ENCODE assay signal across 1 cellular context in the genomic region with DNA sequence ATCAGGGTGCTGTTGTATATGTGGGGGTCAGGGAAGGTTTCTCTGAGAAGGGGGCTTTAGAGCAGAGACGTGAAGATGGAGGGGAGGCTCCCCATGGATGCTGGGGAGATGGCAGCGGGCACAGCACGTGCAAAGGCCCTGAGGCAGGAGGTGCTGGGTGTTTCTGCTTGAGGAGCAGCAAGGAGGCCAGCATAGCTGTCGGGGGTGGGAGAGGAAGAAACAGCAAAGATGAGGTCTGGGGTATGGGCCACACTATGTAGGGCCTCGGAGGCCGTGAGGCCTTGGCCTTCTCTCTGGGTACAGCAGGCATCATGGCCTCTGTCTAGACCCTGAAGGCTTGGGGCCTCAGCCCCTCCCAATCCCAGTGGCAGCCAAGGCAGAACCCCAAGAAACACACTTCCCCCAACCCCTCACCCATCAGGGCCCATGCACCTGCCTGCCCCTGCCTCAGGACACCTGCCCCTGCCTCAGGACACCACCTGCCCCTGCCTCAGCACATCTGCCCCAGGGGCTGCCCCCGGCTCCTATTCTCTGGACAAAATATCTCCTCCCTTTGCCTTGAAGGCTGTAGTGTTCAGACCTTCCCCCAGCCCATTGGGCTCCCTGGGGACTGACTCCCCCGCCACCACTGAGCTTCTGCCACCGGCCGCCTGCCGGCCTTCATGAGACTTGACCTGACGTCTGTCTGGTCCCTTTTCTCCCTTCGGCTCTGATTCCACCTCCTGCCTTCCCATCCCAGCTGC.
TF ChIP-seq lines count a peak whose summit lies in the region.

No MANE protein-coding gene starts in this region.

TF ChIP-seq in HepG2, 621 proteins besides CTCF, POLR2A, EP300 and RAD21 (continued from another document and continues in another):
- TF ChIP-seq, protein P1, sequence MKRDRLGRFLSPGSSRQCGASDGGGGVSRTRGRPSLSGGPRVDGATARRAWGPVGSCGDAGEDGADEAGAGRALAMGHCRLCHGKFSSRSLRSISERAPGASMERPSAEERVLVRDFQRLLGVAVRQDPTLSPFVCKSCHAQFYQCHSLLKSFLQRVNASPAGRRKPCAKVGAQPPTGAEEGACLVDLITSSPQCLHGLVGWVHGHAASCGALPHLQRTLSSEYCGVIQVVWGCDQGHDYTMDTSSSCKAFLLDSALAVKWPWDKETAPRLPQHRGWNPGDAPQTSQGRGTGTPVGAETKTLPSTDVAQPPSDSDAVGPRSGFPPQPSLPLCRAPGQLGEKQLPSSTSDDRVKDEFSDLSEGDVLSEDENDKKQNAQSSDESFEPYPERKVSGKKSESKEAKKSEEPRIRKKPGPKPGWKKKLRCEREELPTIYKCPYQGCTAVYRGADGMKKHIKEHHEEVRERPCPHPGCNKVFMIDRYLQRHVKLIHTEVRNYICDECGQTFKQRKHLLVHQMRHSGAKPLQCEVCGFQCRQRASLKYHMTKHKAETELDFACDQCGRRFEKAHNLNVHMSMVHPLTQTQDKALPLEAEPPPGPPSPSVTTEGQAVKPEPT (CRISPR knock-in tag; IDR thresholded peaks at IDR 0.05; ENCODE audit: low read depth), result no peak
- TF ChIP-seq, protein P2, sequence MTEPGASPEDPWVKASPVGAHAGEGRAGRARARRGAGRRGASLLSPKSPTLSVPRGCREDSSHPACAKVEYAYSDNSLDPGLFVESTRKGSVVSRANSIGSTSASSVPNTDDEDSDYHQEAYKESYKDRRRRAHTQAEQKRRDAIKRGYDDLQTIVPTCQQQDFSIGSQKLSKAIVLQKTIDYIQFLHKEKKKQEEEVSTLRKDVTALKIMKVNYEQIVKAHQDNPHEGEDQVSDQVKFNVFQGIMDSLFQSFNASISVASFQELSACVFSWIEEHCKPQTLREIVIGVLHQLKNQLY (CRISPR knock-in tag; IDR thresholded peaks at IDR 0.05), result no peak
- TF ChIP-seq EEA1 (CRISPR knock-in tag; IDR thresholded peaks at IDR 0.05; ENCODE audit: borderline replicate concordance) (0 out of 2 replicates have a peak, but pooled peaks have one; percentile 4), ZSCAN20 (CRISPR knock-in tag; IDR thresholded peaks at IDR 0.05; ENCODE audit: borderline replicate concordance) (no peak), MIER3 (CRISPR knock-in tag; IDR thresholded peaks at IDR 0.05; ENCODE audit: borderline replicate concordance) (no peak), ZNF724P (CRISPR knock-in tag; IDR thresholded peaks at IDR 0.05; ENCODE audit: borderline replicate concordance) (0 out of 2 replicates have a peak, but pooled peaks have one; percentile 11), ZNF775 (CRISPR knock-in tag; IDR thresholded peaks at IDR 0.05; ENCODE audit: borderline replicate concordance) (no peak), CBX5 (CRISPR knock-in tag; IDR thresholded peaks at IDR 0.05; ENCODE audit: borderline replicate concordance) (no peak), ZNF326 (CRISPR knock-in tag; IDR thresholded peaks at IDR 0.05; ENCODE audit: borderline replicate concordance) (no peak), ZNF10 (CRISPR knock-in tag; IDR thresholded peaks at IDR 0.05; ENCODE audit: borderline replicate concordance, low read depth) (no peak), ZNF589 (CRISPR knock-in tag; conservative IDR thresholded peaks at IDR 0.05) (no peak), STAG1 (CRISPR knock-in tag; IDR thresholded peaks at IDR 0.05) (0 out of 2 replicates have a peak, but pooled peaks have one; percentile 7), ZBTB42 (CRISPR knock-in tag; IDR thresholded peaks at IDR 0.05) (no peak), ZNF652 (CRISPR knock-in tag; IDR thresholded peaks at IDR 0.05; ENCODE audit: borderline replicate concordance, low read depth) (no peak), RORA (CRISPR knock-in tag; IDR thresholded peaks at IDR 0.05) (no peak), ZNF230 (CRISPR knock-in tag; IDR thresholded peaks at IDR 0.05) (no peak), SRSF1 (optimal IDR thresholded peaks at IDR 0.05; ENCODE audit: low read depth, low read length) (peak; percentile 41), HOXD1 (CRISPR knock-in tag; IDR thresholded peaks at IDR 0.05) (no peak), MEIS2 (CRISPR knock-in tag; IDR thresholded peaks at IDR 0.05) (peak; percentile 48; the same call in 1 of the 2 replicates), RCOR2 (CRISPR knock-in tag; IDR thresholded peaks at IDR 0.05) (no peak), FOXM1 (CRISPR knock-in tag; IDR thresholded peaks at IDR 0.05) (no peak), HOXA5 (CRISPR knock-in tag; IDR thresholded peaks at IDR 0.05) (0 out of 2 replicates have a peak, but pooled peaks have one; percentile 12), ZNF468 (CRISPR knock-in tag; IDR thresholded peaks at IDR 0.05) (no peak), BRCA1 (CRISPR knock-in tag; IDR thresholded peaks at IDR 0.05) (no peak), NCOA2 (CRISPR knock-in tag; IDR thresholded peaks at IDR 0.05) (no peak), GPN1 (CRISPR knock-in tag; IDR thresholded peaks at IDR 0.05; ENCODE audit: borderline replicate concordance) (no peak), HHEX (CRISPR knock-in tag; IDR thresholded peaks at IDR 0.05) (no peak), HOXA9 (CRISPR knock-in tag; IDR thresholded peaks at IDR 0.05; ENCODE audit: borderline replicate concordance) (no peak), SNAI1 (CRISPR knock-in tag; IDR thresholded peaks at IDR 0.05; ENCODE audit: borderline replicate concordance) (peak; percentile 83; the same call in 1 of the 2 replicates), ZSCAN12 (CRISPR knock-in tag; IDR thresholded peaks at IDR 0.05) (no peak), ZSCAN31 (CRISPR knock-in tag; IDR thresholded peaks at IDR 0.05; ENCODE audit: low read depth) (no peak), KMT2A (CRISPR knock-in tag; IDR thresholded peaks at IDR 0.05) (no peak), ADNP (CRISPR knock-in tag; IDR thresholded peaks at IDR 0.05) (0 out of 2 replicates have a peak, but pooled peaks have one; percentile 38), ZNF354B (CRISPR knock-in tag; IDR thresholded peaks at IDR 0.05) (no peak), RXRB (CRISPR knock-in tag; IDR thresholded peaks at IDR 0.05; ENCODE audit: borderline replicate concordance) (no peak), ZNF790 (CRISPR knock-in tag; IDR thresholded peaks at IDR 0.05; ENCODE audit: borderline replicate concordance) (no peak)
- TF ChIP-seq, protein P3, sequence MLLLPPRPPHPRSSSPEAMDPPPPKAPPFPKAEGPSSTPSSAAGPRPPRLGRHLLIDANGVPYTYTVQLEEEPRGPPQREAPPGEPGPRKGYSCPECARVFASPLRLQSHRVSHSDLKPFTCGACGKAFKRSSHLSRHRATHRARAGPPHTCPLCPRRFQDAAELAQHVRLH (CRISPR knock-in tag; IDR thresholded peaks at IDR 0.05; ENCODE audit: borderline replicate concordance, low read depth), result no peak
- TF ChIP-seq, protein P4, sequence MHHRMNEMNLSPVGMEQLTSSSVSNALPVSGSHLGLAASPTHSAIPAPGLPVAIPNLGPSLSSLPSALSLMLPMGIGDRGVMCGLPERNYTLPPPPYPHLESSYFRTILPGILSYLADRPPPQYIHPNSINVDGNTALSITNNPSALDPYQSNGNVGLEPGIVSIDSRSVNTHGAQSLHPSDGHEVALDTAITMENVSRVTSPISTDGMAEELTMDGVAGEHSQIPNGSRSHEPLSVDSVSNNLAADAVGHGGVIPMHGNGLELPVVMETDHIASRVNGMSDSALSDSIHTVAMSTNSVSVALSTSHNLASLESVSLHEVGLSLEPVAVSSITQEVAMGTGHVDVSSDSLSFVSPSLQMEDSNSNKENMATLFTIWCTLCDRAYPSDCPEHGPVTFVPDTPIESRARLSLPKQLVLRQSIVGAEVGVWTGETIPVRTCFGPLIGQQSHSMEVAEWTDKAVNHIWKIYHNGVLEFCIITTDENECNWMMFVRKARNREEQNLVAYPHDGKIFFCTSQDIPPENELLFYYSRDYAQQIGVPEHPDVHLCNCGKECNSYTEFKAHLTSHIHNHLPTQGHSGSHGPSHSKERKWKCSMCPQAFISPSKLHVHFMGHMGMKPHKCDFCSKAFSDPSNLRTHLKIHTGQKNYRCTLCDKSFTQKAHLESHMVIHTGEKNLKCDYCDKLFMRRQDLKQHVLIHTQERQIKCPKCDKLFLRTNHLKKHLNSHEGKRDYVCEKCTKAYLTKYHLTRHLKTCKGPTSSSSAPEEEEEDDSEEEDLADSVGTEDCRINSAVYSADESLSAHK (CRISPR knock-in tag; IDR thresholded peaks at IDR 0.05; ENCODE audit: borderline replicate concordance), result no peak
- TF ChIP-seq, protein P5, sequence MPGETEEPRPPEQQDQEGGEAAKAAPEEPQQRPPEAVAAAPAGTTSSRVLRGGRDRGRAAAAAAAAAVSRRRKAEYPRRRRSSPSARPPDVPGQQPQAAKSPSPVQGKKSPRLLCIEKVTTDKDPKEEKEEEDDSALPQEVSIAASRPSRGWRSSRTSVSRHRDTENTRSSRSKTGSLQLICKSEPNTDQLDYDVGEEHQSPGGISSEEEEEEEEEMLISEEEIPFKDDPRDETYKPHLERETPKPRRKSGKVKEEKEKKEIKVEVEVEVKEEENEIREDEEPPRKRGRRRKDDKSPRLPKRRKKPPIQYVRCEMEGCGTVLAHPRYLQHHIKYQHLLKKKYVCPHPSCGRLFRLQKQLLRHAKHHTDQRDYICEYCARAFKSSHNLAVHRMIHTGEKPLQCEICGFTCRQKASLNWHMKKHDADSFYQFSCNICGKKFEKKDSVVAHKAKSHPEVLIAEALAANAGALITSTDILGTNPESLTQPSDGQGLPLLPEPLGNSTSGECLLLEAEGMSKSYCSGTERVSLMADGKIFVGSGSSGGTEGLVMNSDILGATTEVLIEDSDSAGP (CRISPR knock-in tag; IDR thresholded peaks at IDR 0.05; ENCODE audit: borderline replicate concordance), result 0 out of 2 replicates have a peak, but pooled peaks have one; percentile 2
- TF ChIP-seq, protein P6, sequence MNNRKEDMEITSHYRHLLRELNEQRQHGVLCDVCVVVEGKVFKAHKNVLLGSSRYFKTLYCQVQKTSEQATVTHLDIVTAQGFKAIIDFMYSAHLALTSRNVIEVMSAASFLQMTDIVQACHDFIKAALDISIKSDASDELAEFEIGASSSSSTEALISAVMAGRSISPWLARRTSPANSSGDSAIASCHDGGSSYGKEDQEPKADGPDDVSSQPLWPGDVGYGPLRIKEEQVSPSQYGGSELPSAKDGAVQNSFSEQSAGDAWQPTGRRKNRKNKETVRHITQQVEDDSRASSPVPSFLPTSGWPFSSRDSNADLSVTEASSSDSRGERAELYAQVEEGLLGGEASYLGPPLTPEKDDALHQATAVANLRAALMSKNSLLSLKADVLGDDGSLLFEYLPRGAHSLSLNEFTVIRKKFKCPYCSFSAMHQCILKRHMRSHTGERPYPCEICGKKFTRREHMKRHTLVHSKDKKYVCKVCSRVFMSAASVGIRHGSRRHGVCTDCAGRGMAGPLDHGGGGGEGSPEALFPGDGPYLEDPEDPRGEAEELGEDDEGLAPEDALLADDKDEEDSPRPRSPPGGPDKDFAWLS (CRISPR knock-in tag; IDR thresholded peaks at IDR 0.05; ENCODE audit: borderline replicate concordance), result no peak
- TF ChIP-seq, protein P7, sequence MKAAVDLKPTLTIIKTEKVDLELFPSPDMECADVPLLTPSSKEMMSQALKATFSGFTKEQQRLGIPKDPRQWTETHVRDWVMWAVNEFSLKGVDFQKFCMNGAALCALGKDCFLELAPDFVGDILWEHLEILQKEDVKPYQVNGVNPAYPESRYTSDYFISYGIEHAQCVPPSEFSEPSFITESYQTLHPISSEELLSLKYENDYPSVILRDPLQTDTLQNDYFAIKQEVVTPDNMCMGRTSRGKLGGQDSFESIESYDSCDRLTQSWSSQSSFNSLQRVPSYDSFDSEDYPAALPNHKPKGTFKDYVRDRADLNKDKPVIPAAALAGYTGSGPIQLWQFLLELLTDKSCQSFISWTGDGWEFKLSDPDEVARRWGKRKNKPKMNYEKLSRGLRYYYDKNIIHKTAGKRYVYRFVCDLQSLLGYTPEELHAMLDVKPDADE (CRISPR knock-in tag; IDR thresholded peaks at IDR 0.05), result 0 out of 2 replicates have a peak, but pooled peaks have one; percentile 26
- TF ChIP-seq, protein P8, sequence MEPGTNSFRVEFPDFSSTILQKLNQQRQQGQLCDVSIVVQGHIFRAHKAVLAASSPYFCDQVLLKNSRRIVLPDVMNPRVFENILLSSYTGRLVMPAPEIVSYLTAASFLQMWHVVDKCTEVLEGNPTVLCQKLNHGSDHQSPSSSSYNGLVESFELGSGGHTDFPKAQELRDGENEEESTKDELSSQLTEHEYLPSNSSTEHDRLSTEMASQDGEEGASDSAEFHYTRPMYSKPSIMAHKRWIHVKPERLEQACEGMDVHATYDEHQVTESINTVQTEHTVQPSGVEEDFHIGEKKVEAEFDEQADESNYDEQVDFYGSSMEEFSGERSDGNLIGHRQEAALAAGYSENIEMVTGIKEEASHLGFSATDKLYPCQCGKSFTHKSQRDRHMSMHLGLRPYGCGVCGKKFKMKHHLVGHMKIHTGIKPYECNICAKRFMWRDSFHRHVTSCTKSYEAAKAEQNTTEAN (CRISPR knock-in tag; conservative IDR thresholded peaks at IDR 0.05), result no peak
- TF ChIP-seq, protein P9, sequence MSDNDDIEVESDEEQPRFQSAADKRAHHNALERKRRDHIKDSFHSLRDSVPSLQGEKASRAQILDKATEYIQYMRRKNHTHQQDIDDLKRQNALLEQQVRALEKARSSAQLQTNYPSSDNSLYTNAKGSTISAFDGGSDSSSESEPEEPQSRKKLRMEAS (IDR thresholded peaks at IDR 0.05), result 0 out of 2 replicates have a peak, but pooled peaks have one; percentile 17
